ENCODE assay signal across 10 cellular contexts in the genomic region with DNA sequence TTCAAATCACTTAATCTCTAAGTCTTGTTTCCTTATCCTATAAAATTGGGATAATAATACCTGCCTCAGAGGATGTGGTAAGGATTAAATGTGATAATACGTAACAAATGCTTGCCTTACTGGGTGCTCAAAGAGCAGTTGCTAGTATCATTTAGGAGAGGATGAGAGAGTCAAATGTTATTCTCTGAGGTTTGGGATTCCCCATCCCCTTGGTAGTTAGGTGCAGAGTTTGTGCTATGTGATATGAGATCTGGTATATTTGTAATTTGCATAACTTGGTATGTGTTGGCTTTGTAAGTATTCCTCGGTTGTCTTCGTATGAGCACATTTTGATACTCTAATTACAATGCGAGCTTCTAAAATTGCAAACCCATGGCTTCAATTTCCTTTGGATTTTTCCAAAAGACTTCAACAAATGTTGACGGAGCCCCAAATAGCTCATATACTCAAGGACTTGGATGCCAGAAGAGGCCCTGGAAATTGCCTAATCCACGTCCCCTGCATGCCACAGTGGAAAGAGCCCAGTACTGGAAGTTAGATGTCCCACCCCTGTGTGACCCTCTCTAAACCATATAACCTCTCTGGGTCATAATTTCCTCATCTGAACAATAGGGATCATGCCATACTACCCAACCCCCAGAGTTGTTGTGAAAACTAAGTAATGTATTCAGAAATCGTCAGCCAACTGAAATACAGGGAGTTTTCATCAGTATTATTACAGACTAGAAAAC.
DNase-seq lines count a peak whose midpoint lies in the region; ATAC-seq, FAIRE-seq and TF ChIP-seq lines count a peak whose summit lies in the region.
"Had no signal": no experiment of that assay in that cellular context is flagged by ENCODE, and none has a peak within 500 bp of the region (broad histone marks: within the 10 kb centered on the region; RNA-seq: fewer than 3 reads in every experiment).

No MANE protein-coding gene starts in this region.

- intact Hi-C loops in right cardiac atrium (cut with DNase I): no loop called here
- intact Hi-C loops in MCF 10A (cut with micrococcal nuclease): no loop called here

- H2AFZ ChIP-seq in ACC112 (ENCODE audit: low read length, unreplicated experiment) (no peak overlapping the region), astrocyte (ENCODE audit: low read depth, low read length) (no peak overlapping the region)

- H3K27ac Mint-ChIP-seq in astrocyte (ENCODE audit: unreplicated experiment) (no peak overlapping the region), MCF 10A (ENCODE audit: low read depth, unreplicated experiment) (no peak overlapping the region)

- peaks cover 88% of the 10 kb centered on the region for H3K79me2 ChIP-seq in ACC112 (ENCODE audit: control insufficient read depth, insufficient read depth, low read length, unreplicated experiment)
- H3K79me2 ChIP-seq in astrocyte (ENCODE audit: insufficient read depth, low read length): peaks cover 99% of the 10 kb centered on the region

- POLR2A ChIA-PET in MCF 10A (lab: Yijun Ruan, JAX): no interaction called here

- H3K4me3 Mint-ChIP-seq in astrocyte (ENCODE audit: unreplicated experiment) (no peak overlapping the region), MCF 10A (ENCODE audit: unreplicated experiment) (no peak overlapping the region)

- 71% methylated on average over 7 of the region's 7 CpGs for WGBS in right cardiac atrium

- no peaks in the 10 kb centered on the region for H3K9me3 Mint-ChIP-seq in astrocyte (ENCODE audit: unreplicated experiment)
- no peaks in the 10 kb centered on the region for H3K9me3 Mint-ChIP-seq in MCF 10A (ENCODE audit: unreplicated experiment)

- peak overlapping the region; percentile 47 for H3K4me3 ChIP-seq in ACC112 (ENCODE audit: low read depth, low read length)
- no peak overlapping the region for H3K4me3 ChIP-seq in astrocyte (ENCODE audit: insufficient read depth, low read depth, low read length)
- no peak overlapping the region for H3K4me3 ChIP-seq in right cardiac atrium (ENCODE audit: low read length)

- no peak overlapping the region for H3K9ac ChIP-seq in astrocyte (ENCODE audit: low read length)

- H3K27me3 Mint-ChIP-seq in astrocyte (ENCODE audit: low read depth, unreplicated experiment): no peaks in the 10 kb centered on the region
- H3K27me3 Mint-ChIP-seq in MCF 10A (ENCODE audit: insufficient read depth, unreplicated experiment): no peaks in the 10 kb centered on the region

- no peaks in the 10 kb centered on the region for H3K27me3 ChIP-seq in ACC112 (ENCODE audit: insufficient read depth, low read length)
- H3K27me3 ChIP-seq in astrocyte (ENCODE audit: insufficient read depth, low read length): no peaks in the 10 kb centered on the region
- H3K27me3 ChIP-seq in right cardiac atrium (ENCODE audit: control insufficient read depth, insufficient read depth): no peaks in the 10 kb centered on the region

- CTCF ChIA-PET in MCF 10A (lab: Yijun Ruan, JAX): no interaction called here

- H3K27ac ChIP-seq in ACC112 (ENCODE audit: low read depth, low read length): peak overlapping the region; percentile 93
- no peak overlapping the region for H3K27ac ChIP-seq in astrocyte (ENCODE audit: low read depth, low read length)
- peak overlapping the region; percentile 15 for H3K27ac ChIP-seq in right cardiac atrium (ENCODE audit: low read length)

- peak; percentile 81 for ATAC-seq in GM19035 (IDR thresholded peaks at IDR 0.05; ENCODE audit: unreplicated experiment)
- peak; percentile 76 to 87 for ATAC-seq in right cardiac atrium

- peak; percentile 37 for FAIRE-seq in astrocyte (lab: Jason Lieb, UNC)
- FAIRE-seq: urothelium cell line had no signal

- H3K9me3 ChIP-seq in astrocyte (ENCODE audit: insufficient read depth, low read depth, low read length): no peaks in the 10 kb centered on the region
- H3K9me3 ChIP-seq in right cardiac atrium (ENCODE audit: control insufficient read depth, low read length): no peaks in the 10 kb centered on the region

- H3K4me1 ChIP-seq in ACC112 (ENCODE audit: control insufficient read depth, insufficient read depth, low read length, unreplicated experiment) (peaks cover 77% of the 10 kb centered on the region), astrocyte (ENCODE audit: insufficient read depth, low read length) (peaks cover 46% of the 10 kb centered on the region), right cardiac atrium (ENCODE audit: control insufficient read depth, insufficient read depth, low read length) (peaks cover 9% of the 10 kb centered on the region)

- H4K20me1 ChIP-seq in astrocyte (ENCODE audit: insufficient read depth, low read length): peaks cover 35% of the 10 kb centered on the region

- TF ChIP-seq CTCF in astrocyte (IDR thresholded peaks at IDR 0.05; ENCODE audit: insufficient read depth, low read depth, low read length) (no peak), MCF 10A (IDR thresholded peaks at IDR 0.05; ENCODE audit: unreplicated experiment) (no peak)

- H3K36me3 Mint-ChIP-seq in astrocyte (ENCODE audit: low read depth, unreplicated experiment) (peaks cover 3% of the 10 kb centered on the region), MCF 10A (ENCODE audit: insufficient read depth, unreplicated experiment) (no peaks in the 10 kb centered on the region)

- no TSS peak for BruUV-seq in MCF 10A (replicated peaks; lab: Mats Ljungman, UMichigan)

- no peak for DNase-seq in astrocyte (ENCODE audit: low read depth)
- peak in 2 of 3 donors; percentile 38 to 47 for DNase-seq in right cardiac atrium
- no peak for DNase-seq in activated CD4-positive, alpha-beta T cell treated with anti-CD3 and anti-CD28 coated beads for 48 hours
- DNase-seq in MCF 10A (ENCODE audit: unreplicated experiment): no peak
- no peak for DNase-seq in NCI-H748 treated with DMSO at 0.1 percent for 48 hours (lab: John Stamatoyannopoulos, UW)
- no peak for DNase-seq in SKM-1 (lab: John Stamatoyannopoulos, UW; ENCODE audit: unreplicated experiment)
- DNase-seq: amygdala had no signal

- no peak overlapping the region for H3K4me2 ChIP-seq in astrocyte (ENCODE audit: low read length)

- peaks cover 7% of the 10 kb centered on the region; the same call in 1 of the 2 replicates for H3K36me3 ChIP-seq in ACC112 (ENCODE audit: insufficient read depth, low read length)
- peaks cover 25% of the 10 kb centered on the region for H3K36me3 ChIP-seq in astrocyte (ENCODE audit: insufficient read depth, low read length)

- H3K4me1 Mint-ChIP-seq in astrocyte (ENCODE audit: low read depth, unreplicated experiment) (peaks cover 30% of the 10 kb centered on the region), MCF 10A (ENCODE audit: insufficient read depth, unreplicated experiment) (peaks cover 27% of the 10 kb centered on the region)

Comparison
In these comparisons a context has a peak if more than half of its experiments do, and no peak if none do; other contexts are left out.
1. DNase-seq: peak in right cardiac atrium (2 of 3); none in astrocyte (single experiment), activated CD4-positive, alpha-beta T cell treated with anti-CD3 and anti-CD28 coated beads for 48 hours (single experiment), MCF 10A (single experiment), NCI-H748 treated with DMSO at 0.1 percent for 48 hours (single experiment) and SKM-1 (single experiment).